In genomic region chr14:92846162-92846897, GRCh38 we compare ENCODE assay signal across 8 cellular contexts. TPM values are rescaled to one million over a fixed set of nuclear protein-coding genes. Genes with fewer than 3 reads are reported as not detected.
A peak's percentile ranks its signal among the peaks of the same experiment; 100 is the strongest.
DNase-seq lines count a peak whose midpoint lies in the region; ATAC-seq and TF ChIP-seq lines count a peak whose summit lies in the region.

No MANE protein-coding gene starts in this region.

- H3K27me3 ChIP-seq in right lobe of liver: no peaks in the 10 kb centered on the region

- peaks cover 59% of the 10 kb centered on the region for H3K4me1 Mint-ChIP-seq in activated T-cell treated with anti-CD3 and anti-CD28 coated beads, Interleukin-2, amount 50 U/mL, for 24 hours (ENCODE audit: low read depth)

- ATAC-seq in GM19351 (IDR thresholded peaks at IDR 0.05; ENCODE audit: unreplicated experiment): peak; percentile 94
- peak; percentile 85 for ATAC-seq in HG03354 (IDR thresholded peaks at IDR 0.05; ENCODE audit: poor library complexity, severe bottlenecking, unreplicated experiment)
- peak; percentile 37 to 82 (median 56) for ATAC-seq in right lobe of liver

- H3K9me3 Mint-ChIP-seq in activated T-cell treated with anti-CD3 and anti-CD28 coated beads, Interleukin-2, amount 50 U/mL, for 24 hours: peaks cover 8% of the 10 kb centered on the region

- WGBS in right lobe of liver (ENCODE audit: insufficient coverage, low coverage, low lambda C conversion rate, missing lambda C conversion rate): 7% methylated on average over 2 of the region's 2 CpGs

- no peak for TF ChIP-seq CTCF in right lobe of liver (IDR thresholded peaks at IDR 0.05)

- H3K4me3 Mint-ChIP-seq in activated T-cell treated with anti-CD3 and anti-CD28 coated beads, Interleukin-2, amount 50 U/mL, for 24 hours: no peak overlapping the region

- peaks cover 13% of the 10 kb centered on the region for H3K36me3 Mint-ChIP-seq in activated T-cell treated with anti-CD3 and anti-CD28 coated beads, Interleukin-2, amount 50 U/mL, for 24 hours (ENCODE audit: low read depth)

- TF ChIP-seq POLR2A in right lobe of liver (IDR thresholded peaks at IDR 0.05): no peak

- H3K27me3 Mint-ChIP-seq in activated T-cell treated with anti-CD3 and anti-CD28 coated beads, Interleukin-2, amount 50 U/mL, for 24 hours: no peaks in the 10 kb centered on the region

- peak overlapping the region; percentile 71 for H3K27ac Mint-ChIP-seq in activated T-cell treated with anti-CD3 and anti-CD28 coated beads, Interleukin-2, amount 50 U/mL, for 24 hours

- intact Hi-C loops in right lobe of liver (cut with DNase I): no loop called here

- no peak overlapping the region for H3K4me3 ChIP-seq in right lobe of liver

- H3K9me3 ChIP-seq in right lobe of liver: no peaks in the 10 kb centered on the region

- peaks cover 0 to 2% (median 0%) of the 10 kb centered on the region in 4 donors for H3K4me1 ChIP-seq in right lobe of liver

- peaks cover 0 to 5% (median 1%) of the 10 kb centered on the region in 4 donors for H3K36me3 ChIP-seq in right lobe of liver

- peak; percentile 62 for DNase-seq in CMK (ENCODE audit: low read depth)
- DNase-seq in activated T-cell treated with anti-CD3 and anti-CD28 coated beads, Interleukin-2, amount 50 U/mL, for 24 hours: no peak
- no peak for DNase-seq in right lobe of liver
- no peak for DNase-seq in NCI-H82 (lab: John Stamatoyannopoulos, UW)
- no peak for DNase-seq in activated gamma-delta T cell (lab: John Stamatoyannopoulos, UW)
- no peak for DNase-seq in ureter (ENCODE audit: low spot score)

- no peak overlapping the region for H3K27ac ChIP-seq in right lobe of liver

RNA-seq across cellular contexts. Expression of gene GOLGA5, which starts 52.2 kb away (rescaled TPM):
- total RNA-seq in right lobe of liver: 10 to 100 TPM; 20.0 to 35.6 (median 28.8) TPM
- 33.2 TPM for total RNA-seq in ureter
